Comparison of ENCODE assay signal across 16 cellular contexts in genomic region chr13:99403458-99403971, GRCh38.
DNase-seq lines count a peak whose midpoint lies in the region; ATAC-seq and TF ChIP-seq lines count a peak whose summit lies in the region.
"Had no signal": no experiment of that assay in that cellular context is flagged by ENCODE, and none has a peak within 500 bp of the region (broad histone marks: within the 10 kb centered on the region; RNA-seq: fewer than 3 reads in every experiment).

No MANE protein-coding gene starts in this region.

- H3K27ac Mint-ChIP-seq in activated CD4-positive, alpha-beta memory T cell treated with anti-CD3 and anti-CD28 coated beads for 36 hours, result peak overlapping the region; percentile 24
- H3K27ac Mint-ChIP-seq in activated CD4-positive, alpha-beta memory T cell treated with anti-CD3 and anti-CD28 coated beads, Interleukin-2, amount 10 ng/mL, durations not matched to agents 7 days and 5 days, result no peak overlapping the region
- peak overlapping the region; percentile 63 for H3K27ac Mint-ChIP-seq in Calu3 (ENCODE audit: unreplicated experiment)
- H3K27ac Mint-ChIP-seq in nephron progenitor cell, result peak overlapping the region; percentile 11
- H3K27ac Mint-ChIP-seq: type B pancreatic cell had no signal

- H3K36me3 Mint-ChIP-seq in activated CD4-positive, alpha-beta memory T cell treated with anti-CD3 and anti-CD28 coated beads for 36 hours, result no peaks in the 10 kb centered on the region
- peaks cover 8% of the 10 kb centered on the region for H3K36me3 Mint-ChIP-seq in activated CD4-positive, alpha-beta memory T cell treated with anti-CD3 and anti-CD28 coated beads, Interleukin-2, amount 10 ng/mL, durations not matched to agents 7 days and 5 days (ENCODE audit: low read depth)
- peaks cover 4% of the 10 kb centered on the region for H3K36me3 Mint-ChIP-seq in Calu3 (ENCODE audit: insufficient read depth, unreplicated experiment)
- no peaks in the 10 kb centered on the region for H3K36me3 Mint-ChIP-seq in nephron progenitor cell (ENCODE audit: low read depth)
- H3K36me3 Mint-ChIP-seq: type B pancreatic cell had no signal

- BruUV-seq in Calu3 (replicated peaks; lab: Mats Ljungman, UMichigan), result no TSS peak

- H3K9me3 Mint-ChIP-seq in activated CD4-positive, alpha-beta memory T cell treated with anti-CD3 and anti-CD28 coated beads for 36 hours, result peaks cover 7% of the 10 kb centered on the region
- peaks cover 8% of the 10 kb centered on the region for H3K9me3 Mint-ChIP-seq in activated CD4-positive, alpha-beta memory T cell treated with anti-CD3 and anti-CD28 coated beads, Interleukin-2, amount 10 ng/mL, durations not matched to agents 7 days and 5 days
- H3K9me3 Mint-ChIP-seq in Calu3 (ENCODE audit: low read depth, unreplicated experiment) (no peaks in the 10 kb centered on the region), nephron progenitor cell (peaks cover 21% of the 10 kb centered on the region)
- H3K9me3 Mint-ChIP-seq: type B pancreatic cell had no signal

- H3K27me3 Mint-ChIP-seq in activated CD4-positive, alpha-beta memory T cell treated with anti-CD3 and anti-CD28 coated beads for 36 hours, result no peaks in the 10 kb centered on the region
- peaks cover 21% of the 10 kb centered on the region for H3K27me3 Mint-ChIP-seq in activated CD4-positive, alpha-beta memory T cell treated with anti-CD3 and anti-CD28 coated beads, Interleukin-2, amount 10 ng/mL, durations not matched to agents 7 days and 5 days
- H3K27me3 Mint-ChIP-seq in Calu3 (ENCODE audit: unreplicated experiment), result no peaks in the 10 kb centered on the region
- H3K27me3 Mint-ChIP-seq in nephron progenitor cell (ENCODE audit: low read depth, poor library complexity), result peaks cover 9% of the 10 kb centered on the region

- peaks cover 16% of the 10 kb centered on the region for H3K4me1 Mint-ChIP-seq in activated CD4-positive, alpha-beta memory T cell treated with anti-CD3 and anti-CD28 coated beads for 36 hours (ENCODE audit: low read depth)
- peaks cover 17% of the 10 kb centered on the region for H3K4me1 Mint-ChIP-seq in activated CD4-positive, alpha-beta memory T cell treated with anti-CD3 and anti-CD28 coated beads, Interleukin-2, amount 10 ng/mL, durations not matched to agents 7 days and 5 days
- peaks cover 12% of the 10 kb centered on the region for H3K4me1 Mint-ChIP-seq in Calu3 (ENCODE audit: low read depth, unreplicated experiment)
- H3K4me1 Mint-ChIP-seq in nephron progenitor cell, result peaks cover 20% of the 10 kb centered on the region

- no peak overlapping the region for H3K4me3 Mint-ChIP-seq in activated CD4-positive, alpha-beta memory T cell treated with anti-CD3 and anti-CD28 coated beads for 36 hours
- H3K4me3 Mint-ChIP-seq in activated CD4-positive, alpha-beta memory T cell treated with anti-CD3 and anti-CD28 coated beads, Interleukin-2, amount 10 ng/mL, durations not matched to agents 7 days and 5 days, result no peak overlapping the region
- no peak overlapping the region for H3K4me3 Mint-ChIP-seq in Calu3 (ENCODE audit: low read depth, unreplicated experiment)
- no peak overlapping the region for H3K4me3 Mint-ChIP-seq in nephron progenitor cell
- H3K4me3 Mint-ChIP-seq: H9, type B pancreatic cell had no signal

- CTCF ChIA-PET in activated CD4-positive, alpha-beta memory T cell treated with anti-CD3 and anti-CD28 coated beads for 36 hours (lab: Charles Lee), result no interaction called here
- CTCF ChIA-PET in activated CD4-positive, alpha-beta memory T cell treated with anti-CD3 and anti-CD28 coated beads, Interleukin-2, amount 10 ng/mL, durations not matched to agents 7 days and 5 days (lab: Charles Lee), result no interaction called here
- CTCF ChIA-PET in Calu3 (lab: Charles Lee), result no interaction called here

- DNase-seq in activated CD4-positive, alpha-beta memory T cell treated with anti-CD3 and anti-CD28 coated beads for 36 hours, result no peak
- DNase-seq in activated CD4-positive, alpha-beta memory T cell treated with anti-CD3 and anti-CD28 coated beads, Interleukin-2, amount 10 ng/mL, durations not matched to agents 7 days and 5 days, result no peak
- DNase-seq in Calu3 (peak; percentile 30), nephron progenitor cell (no peak), T-helper 1 cell (no peak)
- peak; percentile 34 for DNase-seq in central memory CD4-positive, alpha-beta T cell
- DNase-seq: H9; kidney; NCI-H1694; OCI-M1; stimulated activated CD4-positive, alpha-beta T cell treated with anti-CD3 and anti-CD28 coated beads, Interleukin-4, amount 100 ng/mL, for 4 hours had no signal

- no peak for ATAC-seq in GM21390 (IDR thresholded peaks at IDR 0.05; ENCODE audit: unreplicated experiment)
- ATAC-seq in GM19455 (IDR thresholded peaks at IDR 0.05; ENCODE audit: unreplicated experiment), result no peak
- ATAC-seq: GM12878, SK-N-SH treated with all-trans-retinoic acid at 6 μM for 48 hours had no signal

- POLR2A ChIA-PET in activated CD4-positive, alpha-beta memory T cell treated with anti-CD3 and anti-CD28 coated beads for 36 hours (lab: Charles Lee), result no interaction called here
- POLR2A ChIA-PET in activated CD4-positive, alpha-beta memory T cell treated with anti-CD3 and anti-CD28 coated beads, Interleukin-2, amount 10 ng/mL, durations not matched to agents 7 days and 5 days (lab: Charles Lee), result no interaction called here

- TF ChIP-seq CTCF in Calu3 (IDR thresholded peaks at IDR 0.05; ENCODE audit: unreplicated experiment), result no peak
- no peak for TF ChIP-seq CTCF in nephron progenitor cell (IDR thresholded peaks at IDR 0.05)

- intact Hi-C loops in activated CD4-positive, alpha-beta memory T cell treated with anti-CD3 and anti-CD28 coated beads for 36 hours (cut with micrococcal nuclease), result no loop called here
- intact Hi-C loops in Calu3 (cut with micrococcal nuclease; ENCODE audit: unreplicated experiment), result no loop called here

Comparison
In these comparisons a context has a peak if more than half of its experiments do, and no peak if none do; other contexts are left out.
1. DNase-seq: peak in Calu3 (single experiment) and central memory CD4-positive, alpha-beta T cell (single experiment); none in activated CD4-positive, alpha-beta memory T cell treated with anti-CD3 and anti-CD28 coated beads for 36 hours (single experiment), activated CD4-positive, alpha-beta memory T cell treated with anti-CD3 and anti-CD28 coated beads, Interleukin-2, amount 10 ng/mL, durations not matched to agents 7 days and 5 days (single experiment), nephron progenitor cell (single experiment) and T-helper 1 cell (0 of 5).